In the genomic region with DNA sequence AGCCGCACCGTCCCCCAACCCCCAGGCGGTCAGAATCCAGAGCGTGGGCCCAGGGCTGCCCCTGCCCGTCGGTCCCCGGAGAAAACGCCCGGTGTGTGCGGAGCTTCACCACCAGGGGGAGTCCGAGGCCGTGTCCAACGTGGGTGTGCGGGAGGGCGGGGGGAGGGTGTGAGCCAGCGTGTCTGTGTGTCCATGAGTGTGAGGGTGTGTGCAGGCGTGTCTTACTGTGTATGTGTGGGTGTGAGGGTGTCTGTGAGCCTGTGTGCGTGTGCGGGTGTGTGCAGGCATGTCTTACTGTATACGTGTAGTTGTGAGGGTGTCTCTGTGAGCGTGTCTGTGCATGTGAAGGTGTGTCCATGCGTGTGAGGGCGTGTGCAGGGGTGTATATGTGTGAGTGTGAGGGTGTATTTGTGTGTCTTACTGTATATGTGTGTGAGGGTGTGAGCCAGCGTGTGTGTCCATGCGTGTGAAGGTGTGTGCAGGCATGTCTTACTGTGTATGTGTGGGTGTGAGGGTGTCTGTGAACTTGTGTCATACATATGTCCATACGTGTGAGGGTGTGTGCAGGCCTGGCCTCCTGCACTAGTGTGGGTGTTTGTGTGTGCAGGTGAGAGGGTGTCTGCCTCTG, we compare ENCODE assay signal across 8 cellular contexts. TPM values are rescaled to one million over a fixed set of nuclear protein-coding genes. Genes with fewer than 3 reads are reported as not detected.
DNase-seq lines count a peak whose midpoint lies in the region; ATAC-seq and TF ChIP-seq lines count a peak whose summit lies in the region.

No MANE protein-coding gene starts in this region.

- H3K9me3 ChIP-seq in SJSA1 (replicated peaks) (no peaks in the 10 kb centered on the region), thoracic aorta (no peaks in the 10 kb centered on the region)

- no peaks in the 10 kb centered on the region for H3K27me3 Mint-ChIP-seq in osteocyte (ENCODE audit: unreplicated experiment)

- peak; percentile 82 for TF ChIP-seq CTCF in foreskin keratinocyte (conservative IDR thresholded peaks at IDR 0.05)
- peak; percentile 73 for TF ChIP-seq CTCF in osteocyte (IDR thresholded peaks at IDR 0.05)
- peak; percentile 91 for TF ChIP-seq CTCF in thoracic aorta (IDR thresholded peaks at IDR 0.05)

- no peak overlapping the region for H3K4me3 Mint-ChIP-seq in osteocyte (ENCODE audit: unreplicated experiment)

- H3K4me3 ChIP-seq in SJSA1 (no peak overlapping the region), thoracic aorta (no peak overlapping the region)

- peak; percentile 17 for ATAC-seq in foreskin keratinocyte
- no peak for ATAC-seq in thoracic aorta (ENCODE audit: insufficient number of reproducible peaks, low FRiP score, low read depth)
- no peak for ATAC-seq in HG03039 (IDR thresholded peaks at IDR 0.05; ENCODE audit: unreplicated experiment)

- DNase-seq in COLO829 (ENCODE audit: low spot score), result peak; percentile 76
- DNase-seq in HuH-7.5 (ENCODE audit: low spot score), result peak; percentile 95
- DNase-seq in SJSA1 (ENCODE audit: low read depth in 1 of 2, low spot score in 2 of 2), result peak; percentile 58 to 78
- DNase-seq in activated gamma-delta T cell (lab: John Stamatoyannopoulos, UW), result peak; percentile 33
- DNase-seq in foreskin keratinocyte, result peak; percentile 12 to 20
- DNase-seq in osteocyte (ENCODE audit: extremely low spot score, unreplicated experiment), result no peak
- DNase-seq in thoracic aorta (ENCODE audit: low spot score), result peak; percentile 31

- H3K36me3 ChIP-seq in SJSA1 (no peaks in the 10 kb centered on the region), thoracic aorta (no peaks in the 10 kb centered on the region)

- no peaks in the 10 kb centered on the region for H3K27me3 ChIP-seq in SJSA1 (replicated peaks)
- peaks cover 3% of the 10 kb centered on the region for H3K27me3 ChIP-seq in foreskin keratinocyte
- no peaks in the 10 kb centered on the region for H3K27me3 ChIP-seq in thoracic aorta (replicated peaks; ENCODE audit: insufficient read depth)

- no peaks in the 10 kb centered on the region for H3K9me3 Mint-ChIP-seq in osteocyte (ENCODE audit: unreplicated experiment)

- peaks cover 14% of the 10 kb centered on the region for H3K4me1 ChIP-seq in SJSA1 (replicated peaks)
- no peaks in the 10 kb centered on the region for H3K4me1 ChIP-seq in foreskin keratinocyte
- no peaks in the 10 kb centered on the region for H3K4me1 ChIP-seq in thoracic aorta (ENCODE audit: control insufficient read depth in 1 of 2, low read depth in 2 of 2)

- H3K27ac ChIP-seq in SJSA1 (no peak overlapping the region), foreskin keratinocyte (no peak overlapping the region), thoracic aorta (no peak overlapping the region)

- no peak overlapping the region for H3K27ac Mint-ChIP-seq in osteocyte (ENCODE audit: unreplicated experiment)

- H3K4me1 Mint-ChIP-seq in osteocyte (ENCODE audit: unreplicated experiment), result no peaks in the 10 kb centered on the region

- H3K36me3 Mint-ChIP-seq in osteocyte (ENCODE audit: unreplicated experiment), result no peaks in the 10 kb centered on the region

RNA-seq across cellular contexts. Expression of gene GATA5, which starts 24.6 kb away (rescaled TPM):
- not detected in 2 replicates for total RNA-seq in SJSA1 (2014; rRNA removed; shearing (Covaris generic))
- total RNA-seq in foreskin keratinocyte (not detected in 2 replicates), osteocyte (not detected in 2 replicates), thoracic aorta (under 1 TPM in 1 of 2 donors, not detected in 1; 0.27 TPM)
- polyA plus RNA-seq in foreskin keratinocyte, result not detected in 2 replicates
